1 cellular context compared by ENCODE assay signal in genomic region chr1:109079240-109079622, GRCh38.
TF ChIP-seq lines count a peak whose summit lies in the region.

No MANE protein-coding gene starts in this region.

TF ChIP-seq in A549, 52 proteins besides CTCF, POLR2A, EP300 and RAD21:
- no peak for TF ChIP-seq ELK1 (IDR thresholded peaks at IDR 0.05; ENCODE audit: low read depth, low read length)
- TF ChIP-seq EHMT2 (IDR thresholded peaks at IDR 0.05; ENCODE audit: low read depth) = no peak
- TF ChIP-seq HOXB5 (CRISPR knock-in tag; IDR thresholded peaks at IDR 0.05) = no peak
- TF ChIP-seq CHD4 (IDR thresholded peaks at IDR 0.05; ENCODE audit: borderline replicate concordance) = no peak
- no peak for TF ChIP-seq JUN (IDR thresholded peaks at IDR 0.05)
- TF ChIP-seq KDM1A (IDR thresholded peaks at IDR 0.05; ENCODE audit: low read depth) = no peak
- no peak for TF ChIP-seq RFX5 (IDR thresholded peaks at IDR 0.05)
- TF ChIP-seq ZSCAN20 (CRISPR knock-in tag; IDR thresholded peaks at IDR 0.05) = no peak
- TF ChIP-seq RCOR1 (IDR thresholded peaks at IDR 0.05; ENCODE audit: low read depth, low read length) = no peak
- no peak for TF ChIP-seq RARB (CRISPR knock-in tag; IDR thresholded peaks at IDR 0.05)
- TF ChIP-seq REST (IDR thresholded peaks at IDR 0.05) = no peak
- TF ChIP-seq TFCP2L1 (CRISPR knock-in tag; IDR thresholded peaks at IDR 0.05) = no peak
- no peak for TF ChIP-seq MAX (IDR thresholded peaks at IDR 0.05)
- no peak for TF ChIP-seq ZC3H11A (IDR thresholded peaks at IDR 0.05)
TF ChIP-seq in A549: peak in this region for 0.
